ENCODE assay signal across 2 cellular contexts in the genomic region with DNA sequence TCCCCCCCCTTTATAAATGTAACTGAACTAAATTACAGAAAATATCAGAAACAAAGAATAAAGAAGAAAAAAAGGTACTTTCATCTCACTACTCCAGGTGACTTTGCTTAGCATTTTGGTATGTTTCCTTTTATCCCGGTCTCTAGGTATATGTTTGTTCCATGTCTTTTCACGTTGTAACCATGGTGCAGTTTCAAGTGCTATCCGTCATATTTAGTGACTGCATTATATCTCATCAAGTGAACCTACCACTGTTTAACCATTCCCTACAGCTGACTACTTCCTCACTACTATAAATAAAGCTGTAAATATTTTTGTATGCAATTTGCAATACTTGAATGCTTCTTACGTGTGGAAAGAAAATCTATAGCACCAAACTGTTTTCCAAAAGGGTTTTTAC.
A peak's percentile ranks its signal among the peaks of the same experiment; 100 is the strongest.
TF ChIP-seq lines count a peak whose summit lies in the region.

No MANE protein-coding gene starts in this region.

TF ChIP-seq in HepG2, 621 proteins besides CTCF, POLR2A, EP300 and RAD21:
- TF ChIP-seq POGZ (CRISPR knock-in tag; IDR thresholded peaks at IDR 0.05) (no peak), RBFOX2 (IDR thresholded peaks at IDR 0.05; ENCODE audit: low read depth, low read length) (peak; percentile 53; the same call in 1 of the 2 replicates)

TF ChIP-seq in WTC11, 78 proteins besides CTCF, POLR2A, EP300 and RAD21:
- TF ChIP-seq ARID4B (CRISPR knock-in tag; IDR thresholded peaks at IDR 0.05; ENCODE audit: borderline replicate concordance) (no peak), PRDM15 (CRISPR knock-in tag; IDR thresholded peaks at IDR 0.05) (no peak), HMGA2 (CRISPR knock-in tag; IDR thresholded peaks at IDR 0.05) (no peak), FOXJ3 (CRISPR knock-in tag; IDR thresholded peaks at IDR 0.05; ENCODE audit: borderline replicate concordance) (no peak), ZNF532 (CRISPR knock-in tag; IDR thresholded peaks at IDR 0.05; ENCODE audit: borderline replicate concordance) (no peak), SP1 (CRISPR knock-in tag; conservative IDR thresholded peaks at IDR 0.05) (no peak), ZNF396 (CRISPR knock-in tag; IDR thresholded peaks at IDR 0.05; ENCODE audit: borderline replicate concordance) (no peak), ZNF263 (CRISPR knock-in tag; IDR thresholded peaks at IDR 0.05; ENCODE audit: low read depth) (no peak), CREB1 (CRISPR knock-in tag; IDR thresholded peaks at IDR 0.05) (no peak), TEAD1 (CRISPR knock-in tag; IDR thresholded peaks at IDR 0.05) (no peak), JAZF1 (CRISPR knock-in tag; IDR thresholded peaks at IDR 0.05) (no peak), NFATC4 (CRISPR knock-in tag; IDR thresholded peaks at IDR 0.05) (no peak), TCF7 (CRISPR knock-in tag; IDR thresholded peaks at IDR 0.05; ENCODE audit: low read depth) (no peak), MLX (CRISPR knock-in tag; IDR thresholded peaks at IDR 0.05) (no peak), E2F4 (CRISPR knock-in tag; IDR thresholded peaks at IDR 0.05; ENCODE audit: borderline replicate concordance, low read depth) (no peak), ELF4 (CRISPR knock-in tag; IDR thresholded peaks at IDR 0.05; ENCODE audit: low read depth) (no peak), ATF1 (CRISPR knock-in tag; IDR thresholded peaks at IDR 0.05) (no peak)
- TF ChIP-seq, protein P1, sequence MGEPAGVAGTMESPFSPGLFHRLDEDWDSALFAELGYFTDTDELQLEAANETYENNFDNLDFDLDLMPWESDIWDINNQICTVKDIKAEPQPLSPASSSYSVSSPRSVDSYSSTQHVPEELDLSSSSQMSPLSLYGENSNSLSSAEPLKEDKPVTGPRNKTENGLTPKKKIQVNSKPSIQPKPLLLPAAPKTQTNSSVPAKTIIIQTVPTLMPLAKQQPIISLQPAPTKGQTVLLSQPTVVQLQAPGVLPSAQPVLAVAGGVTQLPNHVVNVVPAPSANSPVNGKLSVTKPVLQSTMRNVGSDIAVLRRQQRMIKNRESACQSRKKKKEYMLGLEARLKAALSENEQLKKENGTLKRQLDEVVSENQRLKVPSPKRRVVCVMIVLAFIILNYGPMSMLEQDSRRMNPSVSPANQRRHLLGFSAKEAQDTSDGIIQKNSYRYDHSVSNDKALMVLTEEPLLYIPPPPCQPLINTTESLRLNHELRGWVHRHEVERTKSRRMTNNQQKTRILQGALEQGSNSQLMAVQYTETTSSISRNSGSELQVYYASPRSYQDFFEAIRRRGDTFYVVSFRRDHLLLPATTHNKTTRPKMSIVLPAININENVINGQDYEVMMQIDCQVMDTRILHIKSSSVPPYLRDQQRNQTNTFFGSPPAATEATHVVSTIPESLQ (CRISPR knock-in tag; IDR thresholded peaks at IDR 0.05), result no peak
